ENCODE assay signal across 13 cellular contexts in genomic region chr11:78203184-78203583, GRCh38. TPM values are rescaled to one million over a fixed set of nuclear protein-coding genes. Genes with fewer than 3 reads are reported as not detected.
A peak's percentile ranks its signal among the peaks of the same experiment; 100 is the strongest.
DNase-seq lines count a peak whose midpoint lies in the region; ATAC-seq lines count a peak whose summit lies in the region.
"Had no signal": no experiment of that assay in that cellular context is flagged by ENCODE, and none has a peak within 500 bp of the region (broad histone marks: within the 10 kb centered on the region; RNA-seq: fewer than 3 reads in every experiment).

No MANE protein-coding gene starts in this region.

- H3K4me1 Mint-ChIP-seq in activated CD8-positive, alpha-beta memory T cell treated with anti-CD3 and anti-CD28 coated beads, Interleukin-2, amount 10 ng/mL, durations not matched to agents 7 days and 5 days: peaks cover 28% of the 10 kb centered on the region
- H3K4me1 Mint-ChIP-seq in T-helper 2 cell treated with Interferon-gamma antibody and Interleukin-4, amounts not matched to agents 5 μg/mL and 100 μg/mL, for 36 hours (ENCODE audit: low read depth): peaks cover 37% of the 10 kb centered on the region
- H3K4me1 Mint-ChIP-seq in activated naive CD8-positive, alpha-beta T cell (ENCODE audit: low read depth): peaks cover 42% of the 10 kb centered on the region

- H3K36me3 Mint-ChIP-seq in activated CD8-positive, alpha-beta memory T cell treated with anti-CD3 and anti-CD28 coated beads, Interleukin-2, amount 10 ng/mL, durations not matched to agents 7 days and 5 days: peaks cover 11% of the 10 kb centered on the region
- H3K36me3 Mint-ChIP-seq in T-helper 2 cell treated with Interferon-gamma antibody and Interleukin-4, amounts not matched to agents 5 μg/mL and 100 μg/mL, for 36 hours (ENCODE audit: low read depth): peaks cover 35% of the 10 kb centered on the region
- peaks cover 8% of the 10 kb centered on the region for H3K36me3 Mint-ChIP-seq in activated naive CD8-positive, alpha-beta T cell

- DNase-seq in activated CD8-positive, alpha-beta memory T cell treated with anti-CD3 and anti-CD28 coated beads, Interleukin-2, amount 10 ng/mL, durations not matched to agents 7 days and 5 days: peak; percentile 55
- DNase-seq in activated CD8-positive, alpha-beta memory T cell treated with anti-CD3 and anti-CD28 coated beads, Interleukin-2, amount 50 U/mL, for 48 hours: no peak
- DNase-seq in T-helper 2 cell treated with Interferon-gamma antibody and Interleukin-4, amounts not matched to agents 5 μg/mL and 100 μg/mL, for 36 hours (ENCODE audit: low spot score): no peak
- DNase-seq in sciatic nerve (ENCODE audit: low spot score) (peak; percentile 19), retina (no peak), COLO668 (lab: John Stamatoyannopoulos, UW; ENCODE audit: unreplicated experiment) (no peak)
- DNase-seq: 8988T; activated CD4-positive, CD25-positive, alpha-beta regulatory T cell treated with anti-CD3 and anti-CD28 coated beads, Interleukin-2, amount 50 U/mL, for 72 hours; MG63; NCI-H510A; Right ventricle myocardium superior had no signal

- peak; percentile 58 for ATAC-seq in activated CD8-positive, alpha-beta memory T cell treated with anti-CD3 and anti-CD28 coated beads, Interleukin-2, amount 10 ng/mL, durations not matched to agents 7 days and 5 days
- no peak for ATAC-seq in sciatic nerve
- ATAC-seq in HG02840 (IDR thresholded peaks at IDR 0.05; ENCODE audit: low FRiP score, unreplicated experiment): no peak

- peak overlapping the region; percentile 91 for H3K27ac Mint-ChIP-seq in activated CD8-positive, alpha-beta memory T cell treated with anti-CD3 and anti-CD28 coated beads, Interleukin-2, amount 10 ng/mL, durations not matched to agents 7 days and 5 days
- peak overlapping the region; percentile 92 for H3K27ac Mint-ChIP-seq in T-helper 2 cell treated with Interferon-gamma antibody and Interleukin-4, amounts not matched to agents 5 μg/mL and 100 μg/mL, for 36 hours
- H3K27ac Mint-ChIP-seq in activated naive CD8-positive, alpha-beta T cell: peak overlapping the region; percentile 91

- intact Hi-C loops in sciatic nerve (cut with DNase I): no loop called here

- CTCF ChIA-PET in activated CD8-positive, alpha-beta memory T cell treated with anti-CD3 and anti-CD28 coated beads, Interleukin-2, amount 10 ng/mL, durations not matched to agents 7 days and 5 days (lab: Charles Lee): interaction anchor here (1.0 to 2.2 kb wide), 6 partner anchors 10 to 361 kb away, joined by 3 to 7 read pairs (median 4); partner anchors contain the start of genes KCTD21 and USP35

- no peaks in the 10 kb centered on the region for H3K27me3 Mint-ChIP-seq in activated CD8-positive, alpha-beta memory T cell treated with anti-CD3 and anti-CD28 coated beads, Interleukin-2, amount 10 ng/mL, durations not matched to agents 7 days and 5 days
- no peaks in the 10 kb centered on the region for H3K27me3 Mint-ChIP-seq in T-helper 2 cell treated with Interferon-gamma antibody and Interleukin-4, amounts not matched to agents 5 μg/mL and 100 μg/mL, for 36 hours (ENCODE audit: low read depth)
- H3K27me3 Mint-ChIP-seq in activated naive CD8-positive, alpha-beta T cell: no peaks in the 10 kb centered on the region

- peak overlapping the region; percentile 68 for H3K4me3 Mint-ChIP-seq in activated CD8-positive, alpha-beta memory T cell treated with anti-CD3 and anti-CD28 coated beads, Interleukin-2, amount 10 ng/mL, durations not matched to agents 7 days and 5 days
- H3K4me3 Mint-ChIP-seq in T-helper 2 cell treated with Interferon-gamma antibody and Interleukin-4, amounts not matched to agents 5 μg/mL and 100 μg/mL, for 36 hours: peak overlapping the region; percentile 81
- peak overlapping the region; percentile 85 for H3K4me3 Mint-ChIP-seq in activated naive CD8-positive, alpha-beta T cell

- no peaks in the 10 kb centered on the region for H3K9me3 Mint-ChIP-seq in activated CD8-positive, alpha-beta memory T cell treated with anti-CD3 and anti-CD28 coated beads, Interleukin-2, amount 10 ng/mL, durations not matched to agents 7 days and 5 days (ENCODE audit: low read depth)
- H3K9me3 Mint-ChIP-seq in T-helper 2 cell treated with Interferon-gamma antibody and Interleukin-4, amounts not matched to agents 5 μg/mL and 100 μg/mL, for 36 hours: no peaks in the 10 kb centered on the region
- no peaks in the 10 kb centered on the region for H3K9me3 Mint-ChIP-seq in activated naive CD8-positive, alpha-beta T cell (ENCODE audit: low read depth)

RNA-seq across cellular contexts. Expression of gene USP35, which starts 14.5 kb away (rescaled TPM):
- total RNA-seq in activated CD8-positive, alpha-beta memory T cell treated with anti-CD3 and anti-CD28 coated beads, Interleukin-2, amount 10 ng/mL, durations not matched to agents 7 days and 5 days: 10 to 100 TPM in 1 of 2 experiments, 1 to 10 TPM in 1; 8.5 to 10.6 TPM
- 11.5 TPM for total RNA-seq in sciatic nerve

RNA-seq across cellular contexts. Expression of gene KCTD21, which starts 14.8 kb away (rescaled TPM):
- 1 to 10 TPM; 6.4 to 7.3 TPM for total RNA-seq in activated CD8-positive, alpha-beta memory T cell treated with anti-CD3 and anti-CD28 coated beads, Interleukin-2, amount 10 ng/mL, durations not matched to agents 7 days and 5 days
- total RNA-seq in sciatic nerve: 13.7 TPM

Comparison
In these comparisons a context has a peak if more than half of its experiments do, and no peak if none do; other contexts are left out.
1. DNase-seq: peak in activated CD8-positive, alpha-beta memory T cell treated with anti-CD3 and anti-CD28 coated beads, Interleukin-2, amount 10 ng/mL, durations not matched to agents 7 days and 5 days (single experiment) and sciatic nerve (single experiment); none in activated CD8-positive, alpha-beta memory T cell treated with anti-CD3 and anti-CD28 coated beads, Interleukin-2, amount 50 U/mL, for 48 hours (single experiment), T-helper 2 cell treated with Interferon-gamma antibody and Interleukin-4, amounts not matched to agents 5 μg/mL and 100 μg/mL, for 36 hours (single experiment), retina (single experiment) and COLO668 (single experiment).
2. Peak in every context shown above with its lines, with median percentiles within 50 percentile points of each other: H3K27ac Mint-ChIP-seq and H3K4me3 Mint-ChIP-seq.